1 cellular context compared by ENCODE assay signal in genomic region chr4:3784469-3785291, GRCh38.
A peak's percentile ranks its signal among the peaks of the same experiment; 100 is the strongest.
TF ChIP-seq lines count a peak whose summit lies in the region.

No MANE protein-coding gene starts in this region.

TF ChIP-seq in HepG2, 621 proteins besides CTCF, POLR2A, EP300 and RAD21 (continued from another document and continues in another):
- peak; percentile 83 for TF ChIP-seq ZNF407 (CRISPR knock-in tag; IDR thresholded peaks at IDR 0.05; ENCODE audit: not compliant biosample characterization)
- peak; percentile 88; the same call in 1 of the 2 replicates for TF ChIP-seq ZNF510 (CRISPR knock-in tag; IDR thresholded peaks at IDR 0.05; ENCODE audit: low read depth)
- TF ChIP-seq PAF1 (CRISPR knock-in tag; IDR thresholded peaks at IDR 0.05): no peak
- no peak; the same call in 1 of the 2 replicates for TF ChIP-seq ZNF280B (CRISPR knock-in tag; IDR thresholded peaks at IDR 0.05; ENCODE audit: borderline replicate concordance)
- no peak for TF ChIP-seq BCLAF1 (IDR thresholded peaks at IDR 0.05)
- TF ChIP-seq SRSF4 (IDR thresholded peaks at IDR 0.05; ENCODE audit: low read depth, low read length, poor library complexity, severe bottlenecking): no peak
- peak; percentile 92; the same call in 1 of the 2 replicates for TF ChIP-seq RXRB (CRISPR knock-in tag; IDR thresholded peaks at IDR 0.05; ENCODE audit: borderline replicate concordance)
- TF ChIP-seq HNRNPH1 (optimal IDR thresholded peaks at IDR 0.05; ENCODE audit: low read depth, low read length): no peak
- peak; percentile 84; the same call in 1 of the 2 replicates for TF ChIP-seq KLF15 (CRISPR knock-in tag; IDR thresholded peaks at IDR 0.05; ENCODE audit: borderline replicate concordance)
- TF ChIP-seq, protein P1, sequence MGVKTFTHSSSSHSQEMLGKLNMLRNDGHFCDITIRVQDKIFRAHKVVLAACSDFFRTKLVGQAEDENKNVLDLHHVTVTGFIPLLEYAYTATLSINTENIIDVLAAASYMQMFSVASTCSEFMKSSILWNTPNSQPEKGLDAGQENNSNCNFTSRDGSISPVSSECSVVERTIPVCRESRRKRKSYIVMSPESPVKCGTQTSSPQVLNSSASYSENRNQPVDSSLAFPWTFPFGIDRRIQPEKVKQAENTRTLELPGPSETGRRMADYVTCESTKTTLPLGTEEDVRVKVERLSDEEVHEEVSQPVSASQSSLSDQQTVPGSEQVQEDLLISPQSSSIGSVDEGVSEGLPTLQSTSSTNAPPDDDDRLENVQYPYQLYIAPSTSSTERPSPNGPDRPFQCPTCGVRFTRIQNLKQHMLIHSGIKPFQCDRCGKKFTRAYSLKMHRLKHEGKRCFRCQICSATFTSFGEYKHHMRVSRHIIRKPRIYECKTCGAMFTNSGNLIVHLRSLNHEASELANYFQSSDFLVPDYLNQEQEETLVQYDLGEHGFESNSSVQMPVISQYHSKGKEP (CRISPR knock-in tag; IDR thresholded peaks at IDR 0.05): peak; percentile 70; the same call in 1 of the 2 replicates
- TF ChIP-seq ZNF3 (CRISPR knock-in tag; IDR thresholded peaks at IDR 0.05): no peak
- TF ChIP-seq ZNF362 (CRISPR knock-in tag; IDR thresholded peaks at IDR 0.05; ENCODE audit: borderline replicate concordance): no peak
- TF ChIP-seq GTF2F1 (IDR thresholded peaks at IDR 0.05; ENCODE audit: low read length): no peak
- TF ChIP-seq, protein P2, sequence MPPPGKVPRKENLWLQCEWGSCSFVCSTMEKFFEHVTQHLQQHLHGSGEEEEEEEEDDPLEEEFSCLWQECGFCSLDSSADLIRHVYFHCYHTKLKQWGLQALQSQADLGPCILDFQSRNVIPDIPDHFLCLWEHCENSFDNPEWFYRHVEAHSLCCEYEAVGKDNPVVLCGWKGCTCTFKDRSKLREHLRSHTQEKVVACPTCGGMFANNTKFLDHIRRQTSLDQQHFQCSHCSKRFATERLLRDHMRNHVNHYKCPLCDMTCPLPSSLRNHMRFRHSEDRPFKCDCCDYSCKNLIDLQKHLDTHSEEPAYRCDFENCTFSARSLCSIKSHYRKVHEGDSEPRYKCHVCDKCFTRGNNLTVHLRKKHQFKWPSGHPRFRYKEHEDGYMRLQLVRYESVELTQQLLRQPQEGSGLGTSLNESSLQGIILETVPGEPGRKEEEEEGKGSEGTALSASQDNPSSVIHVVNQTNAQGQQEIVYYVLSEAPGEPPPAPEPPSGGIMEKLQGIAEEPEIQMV (CRISPR knock-in tag; IDR thresholded peaks at IDR 0.05; ENCODE audit: low read depth): peak; percentile 88; the same call in 1 of the 2 replicates
- peak; percentile 98 for TF ChIP-seq HNF4G (IDR thresholded peaks at IDR 0.05; ENCODE audit: borderline replicate concordance, low read depth, low read length)
- TF ChIP-seq HNF4G (CRISPR knock-in tag; IDR thresholded peaks at IDR 0.05; ENCODE audit: borderline replicate concordance, low read depth): peak; percentile 97
- TF ChIP-seq MTA1 (CRISPR knock-in tag; IDR thresholded peaks at IDR 0.05; ENCODE audit: borderline replicate concordance): peak; percentile 93
- peak; percentile 94; the same call in 1 of the 2 replicates for TF ChIP-seq ZNF33B (CRISPR knock-in tag; IDR thresholded peaks at IDR 0.05)
- TF ChIP-seq, protein P3, sequence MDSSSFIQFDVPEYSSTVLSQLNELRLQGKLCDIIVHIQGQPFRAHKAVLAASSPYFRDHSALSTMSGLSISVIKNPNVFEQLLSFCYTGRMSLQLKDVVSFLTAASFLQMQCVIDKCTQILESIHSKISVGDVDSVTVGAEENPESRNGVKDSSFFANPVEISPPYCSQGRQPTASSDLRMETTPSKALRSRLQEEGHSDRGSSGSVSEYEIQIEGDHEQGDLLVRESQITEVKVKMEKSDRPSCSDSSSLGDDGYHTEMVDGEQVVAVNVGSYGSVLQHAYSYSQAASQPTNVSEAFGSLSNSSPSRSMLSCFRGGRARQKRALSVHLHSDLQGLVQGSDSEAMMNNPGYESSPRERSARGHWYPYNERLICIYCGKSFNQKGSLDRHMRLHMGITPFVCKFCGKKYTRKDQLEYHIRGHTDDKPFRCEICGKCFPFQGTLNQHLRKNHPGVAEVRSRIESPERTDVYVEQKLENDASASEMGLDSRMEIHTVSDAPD (CRISPR knock-in tag; IDR thresholded peaks at IDR 0.05): no peak; the same call in 1 of the 2 replicates
- TF ChIP-seq GZF1 (CRISPR knock-in tag; IDR thresholded peaks at IDR 0.05): no peak; the same call in 1 of the 2 replicates
- no peak for TF ChIP-seq ZNF570 (CRISPR knock-in tag; IDR thresholded peaks at IDR 0.05; ENCODE audit: borderline replicate concordance)
- peak; percentile 92 for TF ChIP-seq RFXAP (CRISPR knock-in tag; IDR thresholded peaks at IDR 0.05; ENCODE audit: borderline replicate concordance)
- peak; percentile 75 for TF ChIP-seq MAFF (IDR thresholded peaks at IDR 0.05; ENCODE audit: low read depth, low read length)
- no peak for TF ChIP-seq ZNF549 (CRISPR knock-in tag; IDR thresholded peaks at IDR 0.05)
- TF ChIP-seq, protein P4, sequence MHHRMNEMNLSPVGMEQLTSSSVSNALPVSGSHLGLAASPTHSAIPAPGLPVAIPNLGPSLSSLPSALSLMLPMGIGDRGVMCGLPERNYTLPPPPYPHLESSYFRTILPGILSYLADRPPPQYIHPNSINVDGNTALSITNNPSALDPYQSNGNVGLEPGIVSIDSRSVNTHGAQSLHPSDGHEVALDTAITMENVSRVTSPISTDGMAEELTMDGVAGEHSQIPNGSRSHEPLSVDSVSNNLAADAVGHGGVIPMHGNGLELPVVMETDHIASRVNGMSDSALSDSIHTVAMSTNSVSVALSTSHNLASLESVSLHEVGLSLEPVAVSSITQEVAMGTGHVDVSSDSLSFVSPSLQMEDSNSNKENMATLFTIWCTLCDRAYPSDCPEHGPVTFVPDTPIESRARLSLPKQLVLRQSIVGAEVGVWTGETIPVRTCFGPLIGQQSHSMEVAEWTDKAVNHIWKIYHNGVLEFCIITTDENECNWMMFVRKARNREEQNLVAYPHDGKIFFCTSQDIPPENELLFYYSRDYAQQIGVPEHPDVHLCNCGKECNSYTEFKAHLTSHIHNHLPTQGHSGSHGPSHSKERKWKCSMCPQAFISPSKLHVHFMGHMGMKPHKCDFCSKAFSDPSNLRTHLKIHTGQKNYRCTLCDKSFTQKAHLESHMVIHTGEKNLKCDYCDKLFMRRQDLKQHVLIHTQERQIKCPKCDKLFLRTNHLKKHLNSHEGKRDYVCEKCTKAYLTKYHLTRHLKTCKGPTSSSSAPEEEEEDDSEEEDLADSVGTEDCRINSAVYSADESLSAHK (CRISPR knock-in tag; IDR thresholded peaks at IDR 0.05; ENCODE audit: borderline replicate concordance): no peak
- TF ChIP-seq ZNF790 (CRISPR knock-in tag; IDR thresholded peaks at IDR 0.05; ENCODE audit: borderline replicate concordance): peak; percentile 70; the same call in 1 of the 2 replicates
- TF ChIP-seq, protein P5, sequence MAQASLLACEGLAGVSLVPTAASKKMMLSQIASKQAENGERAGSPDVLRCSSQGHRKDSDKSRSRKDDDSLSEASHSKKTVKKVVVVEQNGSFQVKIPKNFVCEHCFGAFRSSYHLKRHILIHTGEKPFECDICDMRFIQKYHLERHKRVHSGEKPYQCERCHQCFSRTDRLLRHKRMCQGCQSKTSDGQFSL (CRISPR knock-in tag; IDR thresholded peaks at IDR 0.05): peak; percentile 54; the same call in 1 of the 2 replicates
- peak; percentile 39 for TF ChIP-seq CEBPG (CRISPR knock-in tag; IDR thresholded peaks at IDR 0.05)
- no peak for TF ChIP-seq GRHL1 (CRISPR knock-in tag; conservative IDR thresholded peaks at IDR 0.05)
- peak; percentile 75 for TF ChIP-seq ZBTB7A (CRISPR knock-in tag; IDR thresholded peaks at IDR 0.05)
- peak; percentile 80 for TF ChIP-seq ZC3H13 (CRISPR knock-in tag; IDR thresholded peaks at IDR 0.05)
